In genomic region chr18:26548144-26549102, GRCh38 we compare ENCODE assay signal across 8 cellular contexts. TPM values are rescaled to one million over a fixed set of nuclear protein-coding genes. Genes with fewer than 3 reads are reported as not detected.
DNase-seq lines count a peak whose midpoint lies in the region; ATAC-seq and TF ChIP-seq lines count a peak whose summit lies in the region.

Gene KCTD1, minus strand, starts transcription at chr18:26548553. Its CDS starts 17 bp downstream, at chr18:26548536.

- peaks cover 33% of the 10 kb centered on the region for H3K4me1 ChIP-seq in mucosa of descending colon (ENCODE audit: low read depth)

- ATAC-seq in mucosa of descending colon = peak; percentile 84

- H3K4me3 ChIP-seq in epithelial cell of proximal tubule (ENCODE audit: low read depth, low read length) (peak within 1 kb of the TSS; percentile 70), mucosa of descending colon (peak within 1 kb of the TSS; percentile 36)

- DNase-seq in COLO829 (ENCODE audit: low spot score) (peak; percentile 93), GM20000 (ENCODE audit: low spot score) (peak; percentile 94), HT1080 (ENCODE audit: low read depth) (peak; percentile 74), NOMO-1 treated with dmso at 0.1 percent for 144 hours (lab: John Stamatoyannopoulos, UW; ENCODE audit: unreplicated experiment) (peak; percentile 53), activated T-cell treated with anti-CD3 and anti-CD28 coated beads for 1 hour (ENCODE audit: low read depth) (peak; percentile 41), epithelial cell of proximal tubule (ENCODE audit: low read depth) (no peak), mucosa of descending colon (peak; percentile 86 to 88 (median 87))
- peak; percentile 22 to 45 for DNase-seq in stimulated activated CD8-positive, alpha-beta memory T cell treated with anti-CD3 and anti-CD28 coated beads, Interleukin-4, amount 100 ng/mL, for 4 hours (ENCODE audit: low read depth in 2 of 2, low spot score in 1 of 2)

- intact Hi-C loops in mucosa of descending colon (cut with DNase I, micrococcal nuclease) = no loop called here

- H3K9me3 ChIP-seq in mucosa of descending colon = no peaks in the 10 kb centered on the region

- H3K36me3 ChIP-seq in mucosa of descending colon (ENCODE audit: low read depth) = no peaks in the 10 kb centered on the region

- TF ChIP-seq CTCF in GM20000 (IDR thresholded peaks at IDR 0.05; ENCODE audit: extremely low read depth, missing control alignments) = no peak
- no peak for TF ChIP-seq CTCF in epithelial cell of proximal tubule (conservative IDR thresholded peaks at IDR 0.05; ENCODE audit: low read depth, low read length)
- no peak for TF ChIP-seq CTCF in mucosa of descending colon (IDR thresholded peaks at IDR 0.05)

RNA-seq across cellular contexts. Expression of gene KCTD1, which starts in this region (rescaled TPM):
- 18.2 and 26.5 TPM in 2 replicates for total RNA-seq in HT1080 (2014; rRNA removed; shearing (Covaris generic))
- 13.2 and 15.2 TPM in 2 replicates for polyA plus RNA-seq in HT1080 (2015; cell fraction: cytosol; rRNA removed)
- 12.7 and 13.6 TPM in 2 replicates for polyA plus RNA-seq in HT1080 (2015; cell fraction: nucleus; rRNA removed)
- total RNA-seq in epithelial cell of proximal tubule (24.2 and 40.2 TPM in 2 replicates), mucosa of descending colon (10 to 100 TPM in 2 of 3 donors, 1 to 10 TPM in 1; 8.5 to 14.7 (median 12.8) TPM)
